ENCODE assay signal across 8 cellular contexts in the genomic region with DNA sequence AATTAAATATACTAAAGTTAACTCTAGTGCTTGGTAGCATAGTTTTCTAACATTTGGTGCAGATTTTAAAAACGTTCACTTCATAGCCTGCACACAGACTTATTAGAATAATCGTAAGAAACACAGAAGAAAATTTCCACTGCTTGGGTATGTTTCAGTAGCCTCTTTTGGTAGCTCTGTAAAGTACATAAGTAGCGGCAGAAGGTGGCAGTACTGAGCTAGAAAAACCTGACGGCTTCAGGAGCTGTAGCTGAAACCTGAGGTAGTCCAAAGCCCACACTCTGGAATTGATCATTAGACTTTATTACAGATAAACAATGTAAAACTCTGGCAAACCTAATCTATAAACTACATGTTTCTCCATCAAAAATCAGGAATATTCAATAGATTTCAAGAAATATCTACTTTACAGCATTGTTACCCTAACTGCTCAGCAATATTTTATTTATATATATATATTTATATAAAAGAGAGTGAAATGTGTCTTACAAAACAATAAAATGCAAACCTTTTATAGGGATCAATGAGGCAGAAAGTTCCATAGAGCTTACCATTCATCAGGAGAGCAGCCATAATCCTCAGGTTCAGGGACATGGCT.
DNase-seq lines count a peak whose midpoint lies in the region; ATAC-seq, FAIRE-seq and TF ChIP-seq lines count a peak whose summit lies in the region.

No MANE protein-coding gene starts in this region.

- no peak overlapping the region for H3K9ac ChIP-seq in HepG2 (ENCODE audit: insufficient read depth, low read depth, low read length)

- H3K27me3 ChIP-seq in BE2C: no peaks in the 10 kb centered on the region
- H3K27me3 ChIP-seq in HepG2 (ENCODE audit: control insufficient read depth in 1 of 2, insufficient read depth in 2 of 2, low read length in 2 of 2): no peaks in the 10 kb centered on the region

- H3K4me1 ChIP-seq in BE2C (peaks cover 18% of the 10 kb centered on the region; the same call in 1 of the 2 replicates), HepG2 (ENCODE audit: insufficient read depth, low read length) (no peaks in the 10 kb centered on the region)

- POLR2A ChIA-PET in HepG2 (lab: Yijun Ruan, JAX): no interaction called here

- H3K4me3 ChIP-seq in BE2C (ENCODE audit: low read depth, low read length) (no peak overlapping the region), HepG2 (replicated peaks in 1 of 3; ENCODE audit: insufficient read depth in 1 of 3, low read depth in 2 of 3, low read length in 3 of 3) (no peak overlapping the region)

- no peaks in the 10 kb centered on the region for H3K79me2 ChIP-seq in HepG2 (ENCODE audit: insufficient read depth, low read length)

- 2% methylated on average over 4 of the region's 4 CpGs for WGBS in HepG2 (ENCODE audit: low lambda C conversion rate)

- no peak for TF ChIP-seq EP300 in HepG2 (IDR thresholded peaks at IDR 0.05; ENCODE audit: low read depth in 2 of 2, low read length in 2 of 2)
- TF ChIP-seq EP300 in HepG2 (CRISPR knock-in tag; IDR thresholded peaks at IDR 0.05; ENCODE audit: borderline replicate concordance): no peak

- H3K36me3 ChIP-seq in BE2C (peaks cover 1% of the 10 kb centered on the region), HepG2 (replicated peaks in 1 of 2; ENCODE audit: control insufficient read depth in 1 of 2, insufficient read depth in 2 of 2, low read length in 2 of 2) (no peaks in the 10 kb centered on the region)

- FAIRE-seq in colon (lab: Jason Lieb, UNC): peak; percentile 87
- peak; percentile 72 for FAIRE-seq in HepG2 (lab: Jason Lieb, UNC)

- intact Hi-C loops in HepG2 (cut with micrococcal nuclease; ENCODE audit: unreplicated experiment): loop anchor here (1.0 to 2.0 kb wide), 5 partner anchors 88 to 297 kb away; a partner anchor contains a TSS

- H3K4me2 ChIP-seq in HepG2 (ENCODE audit: low read depth, low read length): no peak overlapping the region

- CTCF ChIA-PET in HepG2 (lab: Yijun Ruan, JAX; ENCODE audit: low intra/inter-chr PET ratio, low total read pairs): interaction anchor here (0.8 to 3.0 kb wide), 3 partner anchors 181 to 298 kb away, joined by 3 to 51 read pairs (median 3); no protein-coding TSS in a partner anchor

- no peaks in the 10 kb centered on the region for H4K20me1 ChIP-seq in HepG2 (ENCODE audit: insufficient read depth, low read length)

- in situ Hi-C loops in HepG2 (cut with HindIII; ENCODE audit: extremely low pct_ligation_motif_present, low pct_unique_long_range_greater_than_20kb): loop anchor here (5.0 to 25.0 kb wide), 2 partner anchors 194 to 294 kb away; no protein-coding TSS in a partner anchor

- peak; percentile 80 for TF ChIP-seq CTCF in BE2C (IDR thresholded peaks at IDR 0.05; ENCODE audit: low read depth, low read length)
- TF ChIP-seq CTCF in HepG2 (CRISPR knock-in tag; IDR thresholded peaks at IDR 0.05): peak; percentile 76

- peak; percentile 67 for TF ChIP-seq RAD21 in HepG2 (CRISPR knock-in tag; IDR thresholded peaks at IDR 0.05)

- peak; percentile 92 for ATAC-seq in GM19025 (IDR thresholded peaks at IDR 0.05; ENCODE audit: low read depth, unreplicated experiment)
- peak; percentile 96 for ATAC-seq in HG03159 (IDR thresholded peaks at IDR 0.05; ENCODE audit: unreplicated experiment)
- peak; percentile 78 to 85 for ATAC-seq in activated CD4-positive, CD25-positive, alpha-beta regulatory T cell treated with anti-CD3 and anti-CD28 coated beads, Interleukin-2, amount 50 U/mL, for 24 hours
- peak; percentile 98 for ATAC-seq in HepG2

- DNase-seq in BE2C (peak; percentile 81), NCI-H2227 (lab: John Stamatoyannopoulos, UW; ENCODE audit: unreplicated experiment) (peak; percentile 55), HepG2 (ENCODE audit: low spot score) (peak; percentile 56)
- DNase-seq in stimulated activated CD4-positive, alpha-beta T cell treated with anti-CD3 and anti-CD28 coated beads, TNF-alpha, amount 100 ng/mL, for 4 hours (ENCODE audit: low read depth in 3 of 3): peak in 2 of 3 experiments; percentile 17 to 41

- H3K27ac ChIP-seq in HepG2 (ENCODE audit: extremely low read length, insufficient read depth, low read length): no peak overlapping the region

- H3K9me3 ChIP-seq in BE2C (no peaks in the 10 kb centered on the region), HepG2 (ENCODE audit: low read length) (no peaks in the 10 kb centered on the region)

- no peak overlapping the region for H2AFZ ChIP-seq in HepG2 (ENCODE audit: low read length)

- BruUV-seq in HepG2 (replicated peaks; lab: Mats Ljungman, UMichigan): no TSS peak

- TF ChIP-seq POLR2A in HepG2 (IDR thresholded peaks at IDR 0.05; ENCODE audit: insufficient read depth in 1 of 2, low read depth in 2 of 2, low read length in 2 of 2): no peak

TF ChIP-seq in HepG2, 621 proteins besides CTCF, POLR2A, EP300 and RAD21 (continues in another document):
- no peak for TF ChIP-seq ZNF343 (CRISPR knock-in tag; IDR thresholded peaks at IDR 0.05)
- no peak for TF ChIP-seq ZNF326 (CRISPR knock-in tag; IDR thresholded peaks at IDR 0.05; ENCODE audit: borderline replicate concordance)
- no peak for TF ChIP-seq MZF1 (CRISPR knock-in tag; IDR thresholded peaks at IDR 0.05; ENCODE audit: borderline replicate concordance)
- no peak for TF ChIP-seq MED1 (CRISPR knock-in tag; IDR thresholded peaks at IDR 0.05)
- TF ChIP-seq, protein P1, sequence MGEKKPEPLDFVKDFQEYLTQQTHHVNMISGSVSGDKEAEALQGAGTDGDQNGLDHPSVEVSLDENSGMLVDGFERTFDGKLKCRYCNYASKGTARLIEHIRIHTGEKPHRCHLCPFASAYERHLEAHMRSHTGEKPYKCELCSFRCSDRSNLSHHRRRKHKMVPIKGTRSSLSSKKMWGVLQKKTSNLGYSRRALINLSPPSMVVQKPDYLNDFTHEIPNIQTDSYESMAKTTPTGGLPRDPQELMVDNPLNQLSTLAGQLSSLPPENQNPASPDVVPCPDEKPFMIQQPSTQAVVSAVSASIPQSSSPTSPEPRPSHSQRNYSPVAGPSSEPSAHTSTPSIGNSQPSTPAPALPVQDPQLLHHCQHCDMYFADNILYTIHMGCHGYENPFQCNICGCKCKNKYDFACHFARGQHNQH (CRISPR knock-in tag; IDR thresholded peaks at IDR 0.05): no peak
- TF ChIP-seq GATAD1 (CRISPR knock-in tag; IDR thresholded peaks at IDR 0.05): no peak
- no peak for TF ChIP-seq IRF2 (CRISPR knock-in tag; IDR thresholded peaks at IDR 0.05)
- TF ChIP-seq, protein P2, sequence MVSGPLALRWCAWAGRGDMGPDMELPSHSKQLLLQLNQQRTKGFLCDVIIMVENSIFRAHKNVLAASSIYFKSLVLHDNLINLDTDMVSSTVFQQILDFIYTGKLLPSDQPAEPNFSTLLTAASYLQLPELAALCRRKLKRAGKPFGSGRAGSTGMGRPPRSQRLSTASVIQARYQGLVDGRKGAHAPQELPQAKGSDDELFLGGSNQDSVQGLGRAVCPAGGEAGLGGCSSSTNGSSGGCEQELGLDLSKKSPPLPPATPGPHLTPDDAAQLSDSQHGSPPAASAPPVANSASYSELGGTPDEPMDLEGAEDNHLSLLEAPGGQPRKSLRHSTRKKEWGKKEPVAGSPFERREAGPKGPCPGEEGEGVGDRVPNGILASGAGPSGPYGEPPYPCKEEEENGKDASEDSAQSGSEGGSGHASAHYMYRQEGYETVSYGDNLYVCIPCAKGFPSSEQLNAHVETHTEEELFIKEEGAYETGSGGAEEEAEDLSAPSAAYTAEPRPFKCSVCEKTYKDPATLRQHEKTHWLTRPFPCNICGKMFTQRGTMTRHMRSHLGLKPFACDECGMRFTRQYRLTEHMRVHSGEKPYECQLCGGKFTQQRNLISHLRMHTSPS (CRISPR knock-in tag; IDR thresholded peaks at IDR 0.05; ENCODE audit: low read depth): no peak
- TF ChIP-seq ATF1 (CRISPR knock-in tag; IDR thresholded peaks at IDR 0.05): no peak
- TF ChIP-seq, protein P3, sequence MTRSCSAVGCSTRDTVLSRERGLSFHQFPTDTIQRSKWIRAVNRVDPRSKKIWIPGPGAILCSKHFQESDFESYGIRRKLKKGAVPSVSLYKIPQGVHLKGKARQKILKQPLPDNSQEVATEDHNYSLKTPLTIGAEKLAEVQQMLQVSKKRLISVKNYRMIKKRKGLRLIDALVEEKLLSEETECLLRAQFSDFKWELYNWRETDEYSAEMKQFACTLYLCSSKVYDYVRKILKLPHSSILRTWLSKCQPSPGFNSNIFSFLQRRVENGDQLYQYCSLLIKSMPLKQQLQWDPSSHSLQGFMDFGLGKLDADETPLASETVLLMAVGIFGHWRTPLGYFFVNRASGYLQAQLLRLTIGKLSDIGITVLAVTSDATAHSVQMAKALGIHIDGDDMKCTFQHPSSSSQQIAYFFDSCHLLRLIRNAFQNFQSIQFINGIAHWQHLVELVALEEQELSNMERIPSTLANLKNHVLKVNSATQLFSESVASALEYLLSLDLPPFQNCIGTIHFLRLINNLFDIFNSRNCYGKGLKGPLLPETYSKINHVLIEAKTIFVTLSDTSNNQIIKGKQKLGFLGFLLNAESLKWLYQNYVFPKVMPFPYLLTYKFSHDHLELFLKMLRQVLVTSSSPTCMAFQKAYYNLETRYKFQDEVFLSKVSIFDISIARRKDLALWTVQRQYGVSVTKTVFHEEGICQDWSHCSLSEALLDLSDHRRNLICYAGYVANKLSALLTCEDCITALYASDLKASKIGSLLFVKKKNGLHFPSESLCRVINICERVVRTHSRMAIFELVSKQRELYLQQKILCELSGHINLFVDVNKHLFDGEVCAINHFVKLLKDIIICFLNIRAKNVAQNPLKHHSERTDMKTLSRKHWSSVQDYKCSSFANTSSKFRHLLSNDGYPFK (CRISPR knock-in tag; IDR thresholded peaks at IDR 0.05; ENCODE audit: borderline replicate concordance): no peak
- TF ChIP-seq PRPF4 (IDR thresholded peaks at IDR 0.05; ENCODE audit: low read depth, low read length, poor library complexity, severe bottlenecking): no peak
- TF ChIP-seq HOXA3 (CRISPR knock-in tag; IDR thresholded peaks at IDR 0.05): no peak
- no peak for TF ChIP-seq PAF1 (CRISPR knock-in tag; IDR thresholded peaks at IDR 0.05)
- no peak for TF ChIP-seq ZNF883 (CRISPR knock-in tag; IDR thresholded peaks at IDR 0.05; ENCODE audit: not compliant biosample characterization)

Comparison
In these comparisons a context has a peak if more than half of its experiments do, and no peak if none do; other contexts are left out.
1. DNase-seq: peak in every context shown above with its lines; median percentile 81 in BE2C; 56 in HepG2; 55 in NCI-H2227; 29 in stimulated activated CD4-positive, alpha-beta T cell treated with anti-CD3 and anti-CD28 coated beads, TNF-alpha, amount 100 ng/mL, for 4 hours.